ENCODE assay signal across 27 cellular contexts in genomic region chr14:68060198-68060597, GRCh38.
"Had no signal": no experiment of that assay in that cellular context is flagged by ENCODE, and none has a peak within 500 bp of the region (broad histone marks: within the 10 kb centered on the region; RNA-seq: fewer than 3 reads in every experiment).

No MANE protein-coding gene starts in this region.

- H3K4me3 Mint-ChIP-seq: activated CD4-positive, alpha-beta T cell treated with anti-CD3 and anti-CD28 coated beads for 36 hours; activated CD8-positive, alpha-beta T cell treated with anti-CD3 and anti-CD28 coated beads for 36 hours; activated naive CD4-positive, alpha-beta T cell treated with anti-CD3 and anti-CD28 coated beads, Interleukin-2, amount 10 ng/mL, durations not matched to agents 7 days and 5 days; activated naive CD8-positive, alpha-beta T cell treated with anti-CD3 and anti-CD28 coated beads for 36 hours; activated T-cell treated with anti-CD3 and anti-CD28 coated beads, Interleukin-2, amount 50 U/mL, for 72 hours; T-cell had no signal

- H3K9me3 ChIP-seq: SJSA1 had no signal

- FAIRE-seq: K562, RCC 7860 had no signal

- DNase-seq: activated CD4-positive, alpha-beta T cell treated with anti-CD3 and anti-CD28 coated beads for 36 hours; activated CD8-positive, alpha-beta memory T cell treated with anti-CD3 and anti-CD28 coated beads, Interleukin-2, amount 50 U/mL, for 4 hours; activated CD8-positive, alpha-beta T cell treated with anti-CD3 and anti-CD28 coated beads for 36 hours; activated gamma-delta T cell treated with Interleukin-2 at 50 U/mL for 16 hours; activated naive CD4-positive, alpha-beta T cell treated with anti-CD3 and anti-CD28 coated beads, Interleukin-2, amount 10 ng/mL, durations not matched to agents 7 days and 5 days; activated naive CD8-positive, alpha-beta T cell treated with anti-CD3 and anti-CD28 coated beads for 36 hours; activated T-cell treated with anti-CD3 and anti-CD28 coated beads, Interleukin-2, amount 50 U/mL, for 72 hours; caudate nucleus; Karpas-422; MM.1S; NCI-H1105; NCI-H1436; NCI-H1694 treated with DMSO at 0.1 percent for 48 hours; NCI-H2081; NCI-H510A treated with DMSO at 0.1 percent for 48 hours; NCI-H69; NK-92 treated with Interleukin-12 subunit alpha and Interleukin-12 subunit beta, amount 100 ng/mL, for 24 hours; SHP77; T-cell; T-helper 2 cell; T1000; WERI-Rb-1 had no signal

- H3K27ac ChIP-seq: breast epithelium, SJSA1, WERI-Rb-1 had no signal

- ATAC-seq: activated CD4-positive, alpha-beta T cell treated with anti-CD3 and anti-CD28 coated beads for 36 hours; activated CD8-positive, alpha-beta T cell treated with anti-CD3 and anti-CD28 coated beads for 36 hours; activated T-cell treated with anti-CD3 and anti-CD28 coated beads, Interleukin-2, amount 50 U/mL, for 72 hours; K562; T-cell had no signal

- H3K4me1 ChIP-seq: breast epithelium, SJSA1 had no signal

- H3K36me3 Mint-ChIP-seq: activated naive CD4-positive, alpha-beta T cell treated with anti-CD3 and anti-CD28 coated beads, Interleukin-2, amount 10 ng/mL, durations not matched to agents 7 days and 5 days had no signal

- H3K4me1 Mint-ChIP-seq: activated CD4-positive, alpha-beta T cell treated with anti-CD3 and anti-CD28 coated beads for 36 hours; activated naive CD4-positive, alpha-beta T cell treated with anti-CD3 and anti-CD28 coated beads, Interleukin-2, amount 10 ng/mL, durations not matched to agents 7 days and 5 days; activated naive CD8-positive, alpha-beta T cell treated with anti-CD3 and anti-CD28 coated beads for 36 hours had no signal

- H3K27me3 Mint-ChIP-seq: activated CD4-positive, alpha-beta T cell treated with anti-CD3 and anti-CD28 coated beads for 36 hours; activated CD8-positive, alpha-beta T cell treated with anti-CD3 and anti-CD28 coated beads for 36 hours; activated naive CD4-positive, alpha-beta T cell treated with anti-CD3 and anti-CD28 coated beads, Interleukin-2, amount 10 ng/mL, durations not matched to agents 7 days and 5 days; activated naive CD8-positive, alpha-beta T cell treated with anti-CD3 and anti-CD28 coated beads for 36 hours; T-cell had no signal

- H3K36me3 ChIP-seq: breast epithelium, SJSA1, WERI-Rb-1 had no signal

- H3K27ac Mint-ChIP-seq: activated CD4-positive, alpha-beta T cell treated with anti-CD3 and anti-CD28 coated beads for 36 hours; activated CD8-positive, alpha-beta T cell treated with anti-CD3 and anti-CD28 coated beads for 36 hours; activated naive CD4-positive, alpha-beta T cell treated with anti-CD3 and anti-CD28 coated beads, Interleukin-2, amount 10 ng/mL, durations not matched to agents 7 days and 5 days; activated naive CD8-positive, alpha-beta T cell treated with anti-CD3 and anti-CD28 coated beads for 36 hours; activated T-cell treated with anti-CD3 and anti-CD28 coated beads, Interleukin-2, amount 50 U/mL, for 72 hours; activated T-helper 2 cell treated with anti-CD3 and anti-CD28 coated beads, Interferon-gamma antibody, Interleukin-2, Interleukin-4, amounts not matched to agents 10 μg/mL and 5 μg/mL and 100 μg/mL, durations not matched to agents 14 hours and 24 hours and 36 hours; T-cell had no signal

- H3K4me3 ChIP-seq: breast epithelium, K562, SJSA1 had no signal

- H3K27me3 ChIP-seq: breast epithelium, SJSA1 had no signal
